ENCODE assay signal across 8 cellular contexts in genomic region chr6:37696220-37696840, GRCh38. TPM values are rescaled to one million over a fixed set of nuclear protein-coding genes. Genes with fewer than 3 reads are reported as not detected.
DNase-seq lines count a peak whose midpoint lies in the region; ATAC-seq and TF ChIP-seq lines count a peak whose summit lies in the region.

No MANE protein-coding gene starts in this region.

- no peak overlapping the region for H3K27ac Mint-ChIP-seq in T-helper 2 cell treated with Interferon-gamma antibody and Interleukin-4, amounts not matched to agents 5 μg/mL and 100 μg/mL, for 36 hours

- H3K27me3 ChIP-seq in thymus (ENCODE audit: control insufficient read depth, insufficient read depth), result peaks cover 74% of the 10 kb centered on the region

- no peaks in the 10 kb centered on the region for H3K9me3 Mint-ChIP-seq in T-helper 2 cell treated with Interferon-gamma antibody and Interleukin-4, amounts not matched to agents 5 μg/mL and 100 μg/mL, for 36 hours

- H3K9me3 ChIP-seq in thymus (ENCODE audit: control insufficient read depth), result no peaks in the 10 kb centered on the region

- peaks cover 3% of the 10 kb centered on the region for H3K36me3 Mint-ChIP-seq in T-helper 2 cell treated with Interferon-gamma antibody and Interleukin-4, amounts not matched to agents 5 μg/mL and 100 μg/mL, for 36 hours (ENCODE audit: low read depth)

- peaks cover 65% of the 10 kb centered on the region for H3K27me3 Mint-ChIP-seq in T-helper 2 cell treated with Interferon-gamma antibody and Interleukin-4, amounts not matched to agents 5 μg/mL and 100 μg/mL, for 36 hours (ENCODE audit: low read depth)

- TF ChIP-seq CTCF in choroid plexus epithelial cell (conservative IDR thresholded peaks at IDR 0.05; ENCODE audit: low read depth, low read length), result no peak

- H3K4me1 Mint-ChIP-seq in T-helper 2 cell treated with Interferon-gamma antibody and Interleukin-4, amounts not matched to agents 5 μg/mL and 100 μg/mL, for 36 hours (ENCODE audit: low read depth), result peaks cover 25% of the 10 kb centered on the region

- no peak for ATAC-seq in HG02973 (IDR thresholded peaks at IDR 0.05; ENCODE audit: unreplicated experiment)

- peak overlapping the region; percentile 84 for H3K4me3 Mint-ChIP-seq in T-helper 2 cell treated with Interferon-gamma antibody and Interleukin-4, amounts not matched to agents 5 μg/mL and 100 μg/mL, for 36 hours

- H3K27ac ChIP-seq in thymus (ENCODE audit: low read depth), result no peak overlapping the region

- H3K4me3 ChIP-seq in choroid plexus epithelial cell (ENCODE audit: low read depth, low read length) (peak overlapping the region; percentile 69), thymus (ENCODE audit: low read length) (peak overlapping the region; percentile 54)

- DNase-seq in DMS79 treated with DMSO at 0.1 percent for 48 hours (lab: John Stamatoyannopoulos, UW) (peak; percentile 24), DMS79 (lab: John Stamatoyannopoulos, UW) (no peak), choroid plexus epithelial cell (ENCODE audit: low read depth) (peak; percentile 65), lung microvascular endothelial cell (ENCODE audit: low read depth in 2 of 2) (peak; percentile 35 to 48), NCI-H187 treated with DMSO at 0.1 percent for 48 hours (lab: John Stamatoyannopoulos, UW) (no peak)
- DNase-seq in T-helper 2 cell treated with Interferon-gamma antibody and Interleukin-4, amounts not matched to agents 5 μg/mL and 100 μg/mL, for 36 hours (ENCODE audit: low spot score), result peak; percentile 15

- peaks cover 23% of the 10 kb centered on the region for H3K4me1 ChIP-seq in thymus (ENCODE audit: control insufficient read depth, insufficient read depth, low read length)

- no peaks in the 10 kb centered on the region for H3K36me3 ChIP-seq in thymus (ENCODE audit: control insufficient read depth, insufficient read depth)

- 1% methylated on average over 54 of the region's 54 CpGs for whole genome bisulfite sequencing in thymus

RNA-seq across cellular contexts. Expression of gene MDGA1, which starts 1.4 kb away (rescaled TPM):
- 0.20 and 0.22 TPM in 2 replicates for total RNA-seq in lung microvascular endothelial cell
- polyA plus RNA-seq in thymus, result 1.6 TPM

Comparison
In these comparisons a context has a peak if more than half of its experiments do, and no peak if none do; other contexts are left out.
1. DNase-seq: peak in DMS79 treated with DMSO at 0.1 percent for 48 hours (single experiment), T-helper 2 cell treated with Interferon-gamma antibody and Interleukin-4, amounts not matched to agents 5 μg/mL and 100 μg/mL, for 36 hours (single experiment), choroid plexus epithelial cell (single experiment) and lung microvascular endothelial cell (2 of 2); none in DMS79 (single experiment) and NCI-H187 treated with DMSO at 0.1 percent for 48 hours (single experiment).